ENCODE assay signal across 1 cellular context in genomic region chr5:37005252-37005651, GRCh38.
TF ChIP-seq lines count a peak whose summit lies in the region.

No MANE protein-coding gene starts in this region.

TF ChIP-seq in IMR-90, 13 proteins besides CTCF, POLR2A, EP300 and RAD21 (continued from another document):
- TF ChIP-seq CHD1 (IDR thresholded peaks at IDR 0.05; ENCODE audit: low read depth, low read length) (no peak), FOS (IDR thresholded peaks at IDR 0.05; ENCODE audit: low read depth, low read length) (no peak), CEBPB (IDR thresholded peaks at IDR 0.05; ENCODE audit: low read depth, low read length) (no peak), NFE2L2 (IDR thresholded peaks at IDR 0.05; ENCODE audit: low read depth, low read length) (no peak), RCOR1 (IDR thresholded peaks at IDR 0.05; ENCODE audit: insufficient replicate concordance, low read length) (no peak), ELK1 (IDR thresholded peaks at IDR 0.05; ENCODE audit: borderline replicate concordance, low read depth, low read length) (no peak), MXI1 (IDR thresholded peaks at IDR 0.05; ENCODE audit: borderline replicate concordance, low read depth, low read length) (no peak), USF2 (IDR thresholded peaks at IDR 0.05; ENCODE audit: low read depth, low read length) (no peak), MAFK (IDR thresholded peaks at IDR 0.05; ENCODE audit: low read depth, low read length) (no peak), BHLHE40 (IDR thresholded peaks at IDR 0.05; ENCODE audit: low read depth, low read length) (no peak), RFX5 (IDR thresholded peaks at IDR 0.05; ENCODE audit: low read depth, low read length) (no peak)
